1 cellular context compared by ENCODE assay signal in the genomic region with DNA sequence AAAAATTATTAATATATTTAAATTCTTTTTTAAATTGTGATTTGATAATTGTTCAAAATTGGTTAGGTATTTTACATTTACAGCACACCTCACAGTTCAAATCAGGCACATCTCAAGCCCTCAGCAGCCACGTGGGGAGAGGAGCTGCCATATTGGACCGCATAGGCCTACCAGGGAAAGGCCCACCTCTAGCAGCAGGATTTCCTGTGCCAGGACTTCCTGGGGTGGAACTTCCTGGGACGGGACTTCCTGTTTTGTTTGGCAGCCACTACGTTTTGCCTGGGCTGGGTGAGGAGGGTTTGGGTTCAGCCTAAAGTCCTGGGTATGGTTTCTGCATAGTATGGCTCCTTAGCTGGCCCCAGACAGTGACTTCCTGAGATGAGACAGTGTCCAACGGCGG.
TF ChIP-seq lines count a peak whose summit lies in the region.

No MANE protein-coding gene starts in this region.

TF ChIP-seq in IMR-90, 13 proteins besides CTCF, POLR2A, EP300 and RAD21:
- TF ChIP-seq USF2 (IDR thresholded peaks at IDR 0.05; ENCODE audit: low read depth, low read length) = no peak
- no peak for TF ChIP-seq SMC3 (IDR thresholded peaks at IDR 0.05; ENCODE audit: low read depth, low read length)
- TF ChIP-seq MAFK (IDR thresholded peaks at IDR 0.05; ENCODE audit: low read depth, low read length) = no peak
- TF ChIP-seq RFX5 (IDR thresholded peaks at IDR 0.05; ENCODE audit: low read depth, low read length) = no peak
- no peak for TF ChIP-seq MAZ (IDR thresholded peaks at IDR 0.05; ENCODE audit: borderline replicate concordance, low read depth, low read length)
- no peak for TF ChIP-seq NFE2L2 (IDR thresholded peaks at IDR 0.05; ENCODE audit: low read depth, low read length)
- TF ChIP-seq MXI1 (IDR thresholded peaks at IDR 0.05; ENCODE audit: borderline replicate concordance, low read depth, low read length) = no peak
- TF ChIP-seq BHLHE40 (IDR thresholded peaks at IDR 0.05; ENCODE audit: low read depth, low read length) = no peak
- no peak for TF ChIP-seq FOS (IDR thresholded peaks at IDR 0.05; ENCODE audit: low read depth, low read length)
- TF ChIP-seq CHD1 (IDR thresholded peaks at IDR 0.05; ENCODE audit: low read depth, low read length) = no peak
- TF ChIP-seq, protein P1, sequence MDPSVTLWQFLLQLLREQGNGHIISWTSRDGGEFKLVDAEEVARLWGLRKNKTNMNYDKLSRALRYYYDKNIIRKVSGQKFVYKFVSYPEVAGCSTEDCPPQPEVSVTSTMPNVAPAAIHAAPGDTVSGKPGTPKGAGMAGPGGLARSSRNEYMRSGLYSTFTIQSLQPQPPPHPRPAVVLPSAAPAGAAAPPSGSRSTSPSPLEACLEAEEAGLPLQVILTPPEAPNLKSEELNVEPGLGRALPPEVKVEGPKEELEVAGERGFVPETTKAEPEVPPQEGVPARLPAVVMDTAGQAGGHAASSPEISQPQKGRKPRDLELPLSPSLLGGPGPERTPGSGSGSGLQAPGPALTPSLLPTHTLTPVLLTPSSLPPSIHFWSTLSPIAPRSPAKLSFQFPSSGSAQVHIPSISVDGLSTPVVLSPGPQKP (IDR thresholded peaks at IDR 0.05; ENCODE audit: borderline replicate concordance, low read depth, low read length) = no peak
- TF ChIP-seq RCOR1 (IDR thresholded peaks at IDR 0.05; ENCODE audit: insufficient replicate concordance, low read length) = no peak
- no peak for TF ChIP-seq CEBPB (IDR thresholded peaks at IDR 0.05; ENCODE audit: low read depth, low read length)
TF ChIP-seq in IMR-90: peak in this region for 0.
